8 cellular contexts compared by ENCODE assay signal in the genomic region with DNA sequence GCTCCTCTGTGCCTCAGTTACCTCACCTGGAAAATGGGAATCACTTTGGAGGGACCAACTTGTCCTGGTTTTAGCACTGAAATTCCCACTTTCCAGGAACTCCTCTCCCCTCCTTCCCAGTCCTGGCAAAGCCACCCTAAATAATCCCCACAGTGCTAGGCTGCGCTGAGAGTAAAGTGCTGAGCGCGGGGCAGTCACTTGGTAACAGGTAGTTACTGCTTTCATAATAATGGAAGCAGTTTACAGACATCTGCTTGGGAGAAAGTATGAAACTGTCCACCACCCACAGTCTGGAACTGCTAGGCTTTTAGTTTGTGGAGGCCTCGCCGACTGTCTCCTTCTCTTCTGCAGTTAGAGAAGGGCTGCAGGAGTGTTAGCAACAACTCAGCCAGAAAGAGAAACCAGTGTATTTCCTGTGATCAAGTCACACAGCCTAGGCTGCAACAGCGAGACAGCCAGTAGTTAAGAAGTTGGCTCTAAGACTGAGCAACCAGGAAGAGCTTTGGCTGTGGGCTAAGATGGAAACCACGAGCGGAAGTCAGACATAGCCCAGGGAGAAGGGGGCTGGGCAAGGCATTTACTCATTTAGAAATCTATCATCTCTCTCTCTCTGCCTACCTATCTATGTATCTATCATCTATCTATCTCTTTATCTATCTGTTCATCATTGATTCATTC. TPM values are rescaled to one million over a fixed set of nuclear protein-coding genes. Genes with fewer than 3 reads are reported as not detected.
A peak's percentile ranks its signal among the peaks of the same experiment; 100 is the strongest.
DNase-seq lines count a peak whose midpoint lies in the region; ATAC-seq, FAIRE-seq and TF ChIP-seq lines count a peak whose summit lies in the region.

No MANE protein-coding gene starts in this region.

- DNase-seq in GM19240 (ENCODE audit: insufficient read length, low spot score) (peak; percentile 80), dermis blood vessel endothelial cell (peak; percentile 24), smooth muscle cell (lab: John Stamatoyannopoulos, UW; ENCODE audit: unreplicated experiment) (no peak), SJCRH30 (no peak), H54 (ENCODE audit: insufficient read length, low spot score) (no peak), HuH-7.5 (ENCODE audit: low spot score) (no peak)
- peak; percentile 23 to 65 (median 46) for DNase-seq in activated CD4-positive, CD25-positive, alpha-beta regulatory T cell (lab: John Stamatoyannopoulos, UW)

- peak overlapping the region; percentile 84 for H2AFZ ChIP-seq in smooth muscle cell (ENCODE audit: low read depth)

- H3K9me3 ChIP-seq in smooth muscle cell (replicated peaks; ENCODE audit: low read depth): no peaks in the 10 kb centered on the region
- H3K9me3 ChIP-seq in SJCRH30 (replicated peaks): no peaks in the 10 kb centered on the region

- no peaks in the 10 kb centered on the region for H4K20me1 ChIP-seq in smooth muscle cell (ENCODE audit: low read depth)

- H3K27ac ChIP-seq in smooth muscle cell (ENCODE audit: low read depth) (peak overlapping the region; percentile 17), SJCRH30 (no peak overlapping the region)

- H3K9ac ChIP-seq in smooth muscle cell (ENCODE audit: low read depth): no peak overlapping the region

- no peak for FAIRE-seq in H54 (lab: Jason Lieb, UNC)

- H3K4me2 ChIP-seq in smooth muscle cell: no peak overlapping the region

- TF ChIP-seq POLR2A in H54 (IDR thresholded peaks at IDR 0.05; ENCODE audit: low read depth, low read length): no peak

- H3K27me3 ChIP-seq in smooth muscle cell (ENCODE audit: low read depth) (no peaks in the 10 kb centered on the region), SJCRH30 (no peaks in the 10 kb centered on the region)

- ATAC-seq in HG03342 (IDR thresholded peaks at IDR 0.05; ENCODE audit: unreplicated experiment): peak; percentile 93

- H3K36me3 ChIP-seq in smooth muscle cell (ENCODE audit: low read depth) (no peaks in the 10 kb centered on the region), SJCRH30 (no peaks in the 10 kb centered on the region)

- H3F3A ChIP-seq in smooth muscle cell (ENCODE audit: low read depth): no peaks in the 10 kb centered on the region

- WGBS in smooth muscle cell (ENCODE audit: low lambda C conversion rate): 63% methylated on average over 8 of the region's 8 CpGs

- TF ChIP-seq CTCF in smooth muscle cell (IDR thresholded peaks at IDR 0.05; ENCODE audit: borderline replicate concordance, insufficient read depth, poor library complexity, severe bottlenecking): no peak

- H3K4me3 ChIP-seq in smooth muscle cell (no peak overlapping the region), SJCRH30 (no peak overlapping the region)

- H3K4me1 ChIP-seq in smooth muscle cell (ENCODE audit: low read depth) (no peaks in the 10 kb centered on the region), SJCRH30 (peaks cover 3% of the 10 kb centered on the region; the same call in 1 of the 2 replicates)

- no peaks in the 10 kb centered on the region for H3K79me2 ChIP-seq in smooth muscle cell (ENCODE audit: low read depth)

RNA-seq across cellular contexts. Expression of a gene that starts 30.8 kb away (rescaled TPM):
- 81.6 and 111 TPM in 2 replicates for total RNA-seq in dermis blood vessel endothelial cell
- total RNA-seq in smooth muscle cell: 1.7 and 2.9 TPM in 2 replicates
- polyA plus RNA-seq in smooth muscle cell: 0.55 and 1.1 TPM in 2 replicates
- total RNA-seq in SJCRH30 (2014; rRNA removed; shearing (Covaris generic)): 0.03 and 0.04 TPM in 2 replicates

Comparison
In these comparisons a context has a peak if more than half of its experiments do, and no peak if none do; other contexts are left out.
1. DNase-seq: peak in GM19240 (single experiment), activated CD4-positive, CD25-positive, alpha-beta regulatory T cell (4 of 4) and dermis blood vessel endothelial cell (single experiment); none in smooth muscle cell (single experiment), SJCRH30 (0 of 2), H54 (single experiment) and HuH-7.5 (single experiment).
2. RNA of a gene that starts 30.8 kb away (total RNA-seq): 81.6 to 111 TPM in dermis blood vessel endothelial cell; 1.7 to 2.9 TPM in smooth muscle cell and 0.03 to 0.04 TPM in SJCRH30; every median in the first group is over 10 times any median in the second.